Comparison of ENCODE assay signal across 17 cellular contexts in genomic region chr7:93728292-93728691, GRCh38.
A peak's percentile ranks its signal among the peaks of the same experiment; 100 is the strongest.
DNase-seq lines count a peak whose midpoint lies in the region; ATAC-seq, FAIRE-seq and TF ChIP-seq lines count a peak whose summit lies in the region.
"Had no signal": no experiment of that assay in that cellular context is flagged by ENCODE, and none has a peak within 500 bp of the region (broad histone marks: within the 10 kb centered on the region; RNA-seq: fewer than 3 reads in every experiment).

No MANE protein-coding gene starts in this region.

- H4K20me1 ChIP-seq in HCT116 (ENCODE audit: insufficient read depth) = no peaks in the 10 kb centered on the region
- H4K20me1 ChIP-seq in SK-N-SH (ENCODE audit: insufficient read depth) = no peaks in the 10 kb centered on the region
- H4K20me1 ChIP-seq: BLaER1 had no signal

- H2AFZ ChIP-seq in HCT116 (ENCODE audit: low read depth, low read length, poor library complexity, severe bottlenecking) (no peak overlapping the region), SK-N-SH (ENCODE audit: low read depth) (no peak overlapping the region)

- intact Hi-C loops in HCT116 (cut with micrococcal nuclease) = no loop called here

- H3K4me2 ChIP-seq in HCT116 (ENCODE audit: low read length) (peak overlapping the region; percentile 12; the same call in 1 of the 2 replicates), SK-N-SH (no peak overlapping the region)
- H3K4me2 ChIP-seq: BLaER1 had no signal

- no peak for TF ChIP-seq POLR2A in HCT116 (IDR thresholded peaks at IDR 0.05; ENCODE audit: borderline replicate concordance, extremely low read depth, insufficient read depth, insufficient read length)

- TF ChIP-seq EP300 in SK-N-SH (IDR thresholded peaks at IDR 0.05; ENCODE audit: borderline replicate concordance in 1 of 2, low read depth in 1 of 2, low read length in 1 of 2) = no peak

- H3K9ac ChIP-seq in HCT116 (ENCODE audit: low read length) (no peak overlapping the region), SK-N-SH (no peak overlapping the region)
- H3K9ac ChIP-seq: BLaER1 had no signal

- TF ChIP-seq CTCF in HCT116 (IDR thresholded peaks at IDR 0.05 in 2 of 3, conservative IDR thresholded peaks at IDR 0.05 in 1 of 3; ENCODE audit: borderline replicate concordance in 1 of 3, insufficient read depth in 1 of 3, low read depth in 2 of 3, low read length in 2 of 3) = no peak
- TF ChIP-seq CTCF in SK-N-SH (IDR thresholded peaks at IDR 0.05) = no peak
- no peak for TF ChIP-seq CTCF in epithelial cell of proximal tubule (conservative IDR thresholded peaks at IDR 0.05; ENCODE audit: low read depth, low read length)

- CTCF ChIA-PET in HCT116 (lab: Charles Lee) (interaction anchor here (0.7 kb wide), 1 partner anchor 107 kb away, joined by 3 read pairs; no protein-coding TSS in a partner anchor), SK-N-SH (lab: Yijun Ruan, JAX) (interaction anchor here (2.4 kb wide), 1 partner anchor 13 kb away, joined by 9 read pairs; no protein-coding TSS in a partner anchor)

- 54% methylated on average over 2 of the region's 2 CpGs for WGBS in SK-N-SH (ENCODE audit: low lambda C conversion rate)

- H3K36me3 ChIP-seq in HCT116 (ENCODE audit: control insufficient read depth in 1 of 2, insufficient read depth in 2 of 2, low read length in 2 of 2) = no peaks in the 10 kb centered on the region
- H3K36me3 ChIP-seq in SK-N-SH (replicated peaks in 1 of 2; ENCODE audit: control insufficient read depth in 1 of 2, insufficient read depth in 2 of 2, low read length in 1 of 2) = no peaks in the 10 kb centered on the region
- H3K36me3 ChIP-seq: BLaER1, HAP-1, Peyer's patch had no signal

- TF ChIP-seq RAD21 in HCT116 (IDR thresholded peaks at IDR 0.05; ENCODE audit: low read depth) (no peak), SK-N-SH (IDR thresholded peaks at IDR 0.05; ENCODE audit: low read length) (no peak)

- POLR2A ChIA-PET in HCT116 (lab: Charles Lee) (no interaction called here), SK-N-SH (lab: Yijun Ruan, JAX) (no interaction called here)

- no peak for DNase-seq in HCT116 (ENCODE audit: low read depth, low spot score)
- no peak for DNase-seq in SK-N-SH
- DNase-seq in epithelial cell of proximal tubule (ENCODE audit: low read depth) = peak; percentile 26
- peak; percentile 17 for DNase-seq in urothelium cell line (ENCODE audit: low spot score)
- DNase-seq: EL, NCI-H1092, NCI-H1694, NCI-H446, Peyer's patch, SIG-M5, SW 1271 had no signal

- H3K27ac ChIP-seq in HCT116 (ENCODE audit: low read depth, low read length) = no peak overlapping the region
- H3K27ac ChIP-seq in SK-N-SH (ENCODE audit: low read depth in 2 of 2, low read length in 1 of 2) = no peak overlapping the region
- H3K27ac ChIP-seq: BLaER1, Peyer's patch had no signal

- H3K27me3 ChIP-seq in HCT116 (ENCODE audit: insufficient read depth, low read length) = 0 out of 2 replicates have a peak, but pooled peaks cover 6% of the 10 kb centered on the region
- no peaks in the 10 kb centered on the region for H3K27me3 ChIP-seq in SK-N-SH (ENCODE audit: insufficient read depth)
- H3K27me3 ChIP-seq: BLaER1, Peyer's patch had no signal

- RAD21 ChIA-PET in HCT116 (lab: Charles Lee; ENCODE audit: low non-redundant PET in 1 of 2, low total read pairs in 2 of 2, uncharacterized antibody in 2 of 2, unreplicated experiment in 2 of 2) = no interaction called here

- H3K79me2 ChIP-seq in HCT116 (ENCODE audit: insufficient read depth, low read length) (no peaks in the 10 kb centered on the region), SK-N-SH (ENCODE audit: insufficient read depth) (no peaks in the 10 kb centered on the region)

- H3K9me3 ChIP-seq in HCT116 (ENCODE audit: control insufficient read depth in 1 of 2, insufficient read depth in 1 of 2, low read depth in 1 of 2, low read length in 2 of 2) = no peaks in the 10 kb centered on the region
- no peaks in the 10 kb centered on the region; the same call in 1 of the 2 replicates for H3K9me3 ChIP-seq in SK-N-SH
- H3K9me3 ChIP-seq: BLaER1, HAP-1, Peyer's patch had no signal

- no peaks in the 10 kb centered on the region for H3K9me2 ChIP-seq in HCT116 (ENCODE audit: insufficient read depth)
- H3K9me2 ChIP-seq in SK-N-SH = no peaks in the 10 kb centered on the region

- no TSS peak for BruUV-seq in HCT116 (replicated peaks; lab: Mats Ljungman, UMichigan)

- H3K4me1 ChIP-seq in HCT116 (ENCODE audit: control insufficient read depth in 1 of 2, insufficient read depth in 2 of 2, low read length in 2 of 2) (peaks cover 0 to 7% of the 10 kb centered on the region in 2 experiments; a peak in 1 of 4 replicates), SK-N-SH (ENCODE audit: control insufficient read depth in 1 of 2, insufficient read depth in 2 of 2, low read depth in 1 of 2, low read length in 1 of 2) (peaks cover 0 to 3% of the 10 kb centered on the region in 2 experiments; a peak in 1 of 4 replicates)
- H3K4me1 ChIP-seq: BLaER1, Peyer's patch had no signal

- H3K4me3 ChIP-seq in HCT116 (replicated peaks in 1 of 2; ENCODE audit: low read depth in 1 of 2, low read length in 2 of 2) (no peak overlapping the region), SK-N-SH (ENCODE audit: low read depth in 2 of 2, low read length in 1 of 2) (no peak overlapping the region), epithelial cell of proximal tubule (ENCODE audit: low read depth, low read length) (no peak overlapping the region)
- H3K4me3 ChIP-seq: BLaER1, HAP-1, K562, Peyer's patch had no signal

- H3F3A ChIP-seq in SK-N-SH (replicated peaks; ENCODE audit: insufficient read depth) = no peaks in the 10 kb centered on the region

- FAIRE-seq in urothelium cell line (lab: Jason Lieb, UNC) = peak; percentile 68
- FAIRE-seq: K562 had no signal

- ATAC-seq in HCT116 = no peak
- ATAC-seq in HG03442 (IDR thresholded peaks at IDR 0.05; ENCODE audit: unreplicated experiment) = no peak
- ATAC-seq in GM19035 (IDR thresholded peaks at IDR 0.05; ENCODE audit: unreplicated experiment) = no peak
- no peak for ATAC-seq in GM18858 (IDR thresholded peaks at IDR 0.05; ENCODE audit: unreplicated experiment)
- ATAC-seq: K562 had no signal

TF ChIP-seq in HCT116, 20 proteins besides CTCF, POLR2A, EP300 and RAD21:
- TF ChIP-seq TCF7L2 (IDR thresholded peaks at IDR 0.05; ENCODE audit: borderline replicate concordance, extremely low read depth, insufficient read depth, insufficient read length) = no peak
- no peak for TF ChIP-seq ELF1 (IDR thresholded peaks at IDR 0.05; ENCODE audit: borderline replicate concordance, low read depth)
- TF ChIP-seq EGR1 (IDR thresholded peaks at IDR 0.05; ENCODE audit: low read depth) = no peak
- no peak for TF ChIP-seq EZH2 (IDR thresholded peaks at IDR 0.05)
- no peak for TF ChIP-seq YY1 (IDR thresholded peaks at IDR 0.05; ENCODE audit: extremely low read depth, insufficient replicate concordance, low read depth, low read length)
- no peak for TF ChIP-seq ZBTB33 (IDR thresholded peaks at IDR 0.05; ENCODE audit: extremely low read depth, insufficient replicate concordance, low read length)
- no peak for TF ChIP-seq JUND (IDR thresholded peaks at IDR 0.05)

TF ChIP-seq in SK-N-SH, 30 proteins besides CTCF, POLR2A, EP300 and RAD21:
- TF ChIP-seq PBX3 (IDR thresholded peaks at IDR 0.05) (0 out of 2 replicates have a peak, but pooled peaks have one; percentile 23), ELF1 (IDR thresholded peaks at IDR 0.05) (no peak)
TF ChIP-seq in SK-N-SH: peak in this region for 1.

Comparison
In these comparisons a context has a peak if more than half of its experiments do, and no peak if none do; other contexts are left out.
1. DNase-seq: peak in epithelial cell of proximal tubule (single experiment) and urothelium cell line (single experiment); none in HCT116 (single experiment) and SK-N-SH (single experiment).